In the genomic region with DNA sequence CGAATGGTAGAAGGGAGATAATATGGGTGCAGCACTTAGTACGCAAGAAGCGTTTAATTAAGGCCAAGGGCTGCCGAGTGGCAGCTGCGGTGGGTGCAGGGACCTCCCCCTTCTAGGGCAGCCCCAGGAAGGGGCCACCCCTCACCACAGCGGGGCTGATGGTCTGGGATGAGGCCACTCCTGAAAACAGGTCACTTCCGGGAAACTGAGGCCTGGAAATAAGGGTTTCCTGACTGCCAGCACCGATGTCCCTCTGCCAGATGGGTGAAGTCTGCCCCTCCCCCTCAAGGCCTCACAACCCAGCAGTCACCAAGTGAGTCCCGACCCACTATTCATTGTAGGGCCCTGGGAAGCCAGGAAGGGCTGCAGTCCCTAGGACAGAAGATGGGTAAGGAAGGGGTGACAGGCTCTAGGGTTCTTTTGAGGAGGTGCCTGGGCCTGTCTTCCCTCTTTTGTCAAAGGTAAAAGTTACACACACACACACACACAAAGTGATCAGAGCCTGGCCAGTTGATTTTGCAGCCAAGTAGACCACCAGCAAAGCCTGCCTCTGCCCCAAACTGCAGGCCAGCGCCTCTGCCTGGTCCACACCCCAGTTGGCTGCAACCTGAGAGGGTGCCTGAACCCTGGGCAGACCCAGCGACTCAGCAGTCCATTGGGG, we compare ENCODE assay signal across 1 cellular context.
TF ChIP-seq lines count a peak whose summit lies in the region.

No MANE protein-coding gene starts in this region.

TF ChIP-seq in HepG2, 621 proteins besides CTCF, POLR2A, EP300 and RAD21 (continued from another document and continues in another):
- TF ChIP-seq, protein P1, sequence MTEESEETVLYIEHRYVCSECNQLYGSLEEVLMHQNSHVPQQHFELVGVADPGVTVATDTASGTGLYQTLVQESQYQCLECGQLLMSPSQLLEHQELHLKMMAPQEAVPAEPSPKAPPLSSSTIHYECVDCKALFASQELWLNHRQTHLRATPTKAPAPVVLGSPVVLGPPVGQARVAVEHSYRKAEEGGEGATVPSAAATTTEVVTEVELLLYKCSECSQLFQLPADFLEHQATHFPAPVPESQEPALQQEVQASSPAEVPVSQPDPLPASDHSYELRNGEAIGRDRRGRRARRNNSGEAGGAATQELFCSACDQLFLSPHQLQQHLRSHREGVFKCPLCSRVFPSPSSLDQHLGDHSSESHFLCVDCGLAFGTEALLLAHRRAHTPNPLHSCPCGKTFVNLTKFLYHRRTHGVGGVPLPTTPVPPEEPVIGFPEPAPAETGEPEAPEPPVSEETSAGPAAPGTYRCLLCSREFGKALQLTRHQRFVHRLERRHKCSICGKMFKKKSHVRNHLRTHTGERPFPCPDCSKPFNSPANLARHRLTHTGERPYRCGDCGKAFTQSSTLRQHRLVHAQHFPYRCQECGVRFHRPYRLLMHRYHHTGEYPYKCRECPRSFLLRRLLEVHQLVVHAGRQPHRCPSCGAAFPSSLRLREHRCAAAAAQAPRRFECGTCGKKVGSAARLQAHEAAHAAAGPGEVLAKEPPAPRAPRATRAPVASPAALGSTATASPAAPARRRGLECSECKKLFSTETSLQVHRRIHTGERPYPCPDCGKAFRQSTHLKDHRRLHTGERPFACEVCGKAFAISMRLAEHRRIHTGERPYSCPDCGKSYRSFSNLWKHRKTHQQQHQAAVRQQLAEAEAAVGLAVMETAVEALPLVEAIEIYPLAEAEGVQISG (CRISPR knock-in tag; IDR thresholded peaks at IDR 0.05), result no peak
- TF ChIP-seq, protein P2, sequence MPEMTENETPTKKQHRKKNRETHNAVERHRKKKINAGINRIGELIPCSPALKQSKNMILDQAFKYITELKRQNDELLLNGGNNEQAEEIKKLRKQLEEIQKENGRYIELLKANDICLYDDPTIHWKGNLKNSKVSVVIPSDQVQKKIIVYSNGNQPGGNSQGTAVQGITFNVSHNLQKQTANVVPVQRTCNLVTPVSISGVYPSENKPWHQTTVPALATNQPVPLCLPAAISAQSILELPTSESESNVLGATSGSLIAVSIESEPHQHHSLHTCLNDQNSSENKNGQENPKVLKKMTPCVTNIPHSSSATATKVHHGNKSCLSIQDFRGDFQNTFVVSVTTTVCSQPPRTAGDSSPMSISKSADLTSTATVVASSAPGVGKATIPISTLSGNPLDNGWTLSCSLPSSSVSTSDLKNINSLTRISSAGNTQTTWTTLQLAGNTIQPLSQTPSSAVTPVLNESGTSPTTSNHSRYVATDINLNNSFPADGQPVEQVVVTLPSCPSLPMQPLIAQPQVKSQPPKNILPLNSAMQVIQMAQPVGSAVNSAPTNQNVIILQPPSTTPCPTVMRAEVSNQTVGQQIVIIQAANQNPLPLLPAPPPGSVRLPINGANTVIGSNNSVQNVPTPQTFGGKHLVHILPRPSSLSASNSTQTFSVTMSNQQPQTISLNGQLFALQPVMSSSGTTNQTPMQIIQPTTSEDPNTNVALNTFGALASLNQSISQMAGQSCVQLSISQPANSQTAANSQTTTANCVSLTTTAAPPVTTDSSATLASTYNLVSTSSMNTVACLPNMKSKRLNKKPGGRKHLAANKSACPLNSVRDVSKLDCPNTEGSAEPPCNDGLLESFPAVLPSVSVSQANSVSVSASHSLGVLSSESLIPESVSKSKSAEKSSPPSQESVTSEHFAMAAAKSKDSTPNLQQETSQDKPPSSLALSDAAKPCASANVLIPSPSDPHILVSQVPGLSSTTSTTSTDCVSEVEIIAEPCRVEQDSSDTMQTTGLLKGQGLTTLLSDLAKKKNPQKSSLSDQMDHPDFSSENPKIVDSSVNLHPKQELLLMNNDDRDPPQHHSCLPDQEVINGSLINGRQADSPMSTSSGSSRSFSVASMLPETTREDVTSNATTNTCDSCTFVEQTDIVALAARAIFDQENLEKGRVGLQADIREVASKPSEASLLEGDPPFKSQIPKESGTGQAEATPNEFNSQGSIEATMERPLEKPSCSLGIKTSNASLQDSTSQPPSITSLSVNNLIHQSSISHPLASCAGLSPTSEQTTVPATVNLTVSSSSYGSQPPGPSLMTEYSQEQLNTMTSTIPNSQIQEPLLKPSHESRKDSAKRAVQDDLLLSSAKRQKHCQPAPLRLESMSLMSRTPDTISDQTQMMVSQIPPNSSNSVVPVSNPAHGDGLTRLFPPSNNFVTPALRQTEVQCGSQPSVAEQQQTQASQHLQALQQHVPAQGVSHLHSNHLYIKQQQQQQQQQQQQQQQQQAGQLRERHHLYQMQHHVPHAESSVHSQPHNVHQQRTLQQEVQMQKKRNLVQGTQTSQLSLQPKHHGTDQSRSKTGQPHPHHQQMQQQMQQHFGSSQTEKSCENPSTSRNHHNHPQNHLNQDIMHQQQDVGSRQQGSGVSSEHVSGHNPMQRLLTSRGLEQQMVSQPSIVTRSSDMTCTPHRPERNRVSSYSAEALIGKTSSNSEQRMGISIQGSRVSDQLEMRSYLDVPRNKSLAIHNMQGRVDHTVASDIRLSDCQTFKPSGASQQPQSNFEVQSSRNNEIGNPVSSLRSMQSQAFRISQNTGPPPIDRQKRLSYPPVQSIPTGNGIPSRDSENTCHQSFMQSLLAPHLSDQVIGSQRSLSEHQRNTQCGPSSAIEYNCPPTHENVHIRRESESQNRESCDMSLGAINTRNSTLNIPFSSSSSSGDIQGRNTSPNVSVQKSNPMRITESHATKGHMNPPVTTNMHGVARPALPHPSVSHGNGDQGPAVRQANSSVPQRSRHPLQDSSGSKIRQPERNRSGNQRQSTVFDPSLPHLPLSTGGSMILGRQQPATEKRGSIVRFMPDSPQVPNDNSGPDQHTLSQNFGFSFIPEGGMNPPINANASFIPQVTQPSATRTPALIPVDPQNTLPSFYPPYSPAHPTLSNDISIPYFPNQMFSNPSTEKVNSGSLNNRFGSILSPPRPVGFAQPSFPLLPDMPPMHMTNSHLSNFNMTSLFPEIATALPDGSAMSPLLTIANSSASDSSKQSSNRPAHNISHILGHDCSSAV (CRISPR knock-in tag; IDR thresholded peaks at IDR 0.05; ENCODE audit: borderline replicate concordance), result no peak
- TF ChIP-seq, protein P3, sequence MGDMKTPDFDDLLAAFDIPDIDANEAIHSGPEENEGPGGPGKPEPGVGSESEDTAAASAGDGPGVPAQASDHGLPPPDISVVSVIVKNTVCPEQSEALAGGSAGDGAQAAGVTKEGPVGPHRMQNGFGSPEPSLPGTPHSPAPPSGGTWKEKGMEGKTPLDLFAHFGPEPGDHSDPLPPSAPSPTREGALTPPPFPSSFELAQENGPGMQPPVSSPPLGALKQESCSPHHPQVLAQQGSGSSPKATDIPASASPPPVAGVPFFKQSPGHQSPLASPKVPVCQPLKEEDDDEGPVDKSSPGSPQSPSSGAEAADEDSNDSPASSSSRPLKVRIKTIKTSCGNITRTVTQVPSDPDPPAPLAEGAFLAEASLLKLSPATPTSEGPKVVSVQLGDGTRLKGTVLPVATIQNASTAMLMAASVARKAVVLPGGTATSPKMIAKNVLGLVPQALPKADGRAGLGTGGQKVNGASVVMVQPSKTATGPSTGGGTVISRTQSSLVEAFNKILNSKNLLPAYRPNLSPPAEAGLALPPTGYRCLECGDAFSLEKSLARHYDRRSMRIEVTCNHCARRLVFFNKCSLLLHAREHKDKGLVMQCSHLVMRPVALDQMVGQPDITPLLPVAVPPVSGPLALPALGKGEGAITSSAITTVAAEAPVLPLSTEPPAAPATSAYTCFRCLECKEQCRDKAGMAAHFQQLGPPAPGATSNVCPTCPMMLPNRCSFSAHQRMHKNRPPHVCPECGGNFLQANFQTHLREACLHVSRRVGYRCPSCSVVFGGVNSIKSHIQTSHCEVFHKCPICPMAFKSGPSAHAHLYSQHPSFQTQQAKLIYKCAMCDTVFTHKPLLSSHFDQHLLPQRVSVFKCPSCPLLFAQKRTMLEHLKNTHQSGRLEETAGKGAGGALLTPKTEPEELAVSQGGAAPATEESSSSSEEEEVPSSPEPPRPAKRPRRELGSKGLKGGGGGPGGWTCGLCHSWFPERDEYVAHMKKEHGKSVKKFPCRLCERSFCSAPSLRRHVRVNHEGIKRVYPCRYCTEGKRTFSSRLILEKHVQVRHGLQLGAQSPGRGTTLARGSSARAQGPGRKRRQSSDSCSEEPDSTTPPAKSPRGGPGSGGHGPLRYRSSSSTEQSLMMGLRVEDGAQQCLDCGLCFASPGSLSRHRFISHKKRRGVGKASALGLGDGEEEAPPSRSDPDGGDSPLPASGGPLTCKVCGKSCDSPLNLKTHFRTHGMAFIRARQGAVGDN (CRISPR knock-in tag; IDR thresholded peaks at IDR 0.05), result peak; percentile 73
- TF ChIP-seq POLR2AphosphoS2 (IDR thresholded peaks at IDR 0.05; ENCODE audit: low read depth, low read length), result no peak
- TF ChIP-seq, protein P4, sequence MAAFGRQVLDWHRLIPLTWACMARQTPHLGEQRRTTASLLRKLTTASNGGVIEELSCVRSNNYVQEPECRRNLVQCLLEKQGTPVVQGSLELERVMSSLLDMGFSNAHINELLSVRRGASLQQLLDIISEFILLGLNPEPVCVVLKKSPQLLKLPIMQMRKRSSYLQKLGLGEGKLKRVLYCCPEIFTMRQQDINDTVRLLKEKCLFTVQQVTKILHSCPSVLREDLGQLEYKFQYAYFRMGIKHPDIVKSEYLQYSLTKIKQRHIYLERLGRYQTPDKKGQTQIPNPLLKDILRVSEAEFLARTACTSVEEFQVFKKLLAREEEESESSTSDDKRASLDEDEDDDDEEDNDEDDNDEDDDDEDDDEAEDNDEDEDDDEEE (CRISPR knock-in tag; IDR thresholded peaks at IDR 0.05), result no peak
- TF ChIP-seq, protein P5, sequence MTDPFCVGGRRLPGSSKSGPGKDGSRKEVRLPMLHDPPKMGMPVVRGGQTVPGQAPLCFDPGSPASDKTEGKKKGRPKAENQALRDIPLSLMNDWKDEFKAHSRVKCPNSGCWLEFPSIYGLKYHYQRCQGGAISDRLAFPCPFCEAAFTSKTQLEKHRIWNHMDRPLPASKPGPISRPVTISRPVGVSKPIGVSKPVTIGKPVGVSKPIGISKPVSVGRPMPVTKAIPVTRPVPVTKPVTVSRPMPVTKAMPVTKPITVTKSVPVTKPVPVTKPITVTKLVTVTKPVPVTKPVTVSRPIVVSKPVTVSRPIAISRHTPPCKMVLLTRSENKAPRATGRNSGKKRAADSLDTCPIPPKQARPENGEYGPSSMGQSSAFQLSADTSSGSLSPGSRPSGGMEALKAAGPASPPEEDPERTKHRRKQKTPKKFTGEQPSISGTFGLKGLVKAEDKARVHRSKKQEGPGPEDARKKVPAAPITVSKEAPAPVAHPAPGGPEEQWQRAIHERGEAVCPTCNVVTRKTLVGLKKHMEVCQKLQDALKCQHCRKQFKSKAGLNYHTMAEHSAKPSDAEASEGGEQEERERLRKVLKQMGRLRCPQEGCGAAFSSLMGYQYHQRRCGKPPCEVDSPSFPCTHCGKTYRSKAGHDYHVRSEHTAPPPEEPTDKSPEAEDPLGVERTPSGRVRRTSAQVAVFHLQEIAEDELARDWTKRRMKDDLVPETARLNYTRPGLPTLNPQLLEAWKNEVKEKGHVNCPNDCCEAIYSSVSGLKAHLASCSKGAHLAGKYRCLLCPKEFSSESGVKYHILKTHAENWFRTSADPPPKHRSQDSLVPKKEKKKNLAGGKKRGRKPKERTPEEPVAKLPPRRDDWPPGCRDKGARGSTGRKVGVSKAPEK (CRISPR knock-in tag; IDR thresholded peaks at IDR 0.05; ENCODE audit: borderline replicate concordance), result no peak
- no peak for TF ChIP-seq REL (CRISPR knock-in tag; conservative IDR thresholded peaks at IDR 0.05)
- TF ChIP-seq, protein P6, sequence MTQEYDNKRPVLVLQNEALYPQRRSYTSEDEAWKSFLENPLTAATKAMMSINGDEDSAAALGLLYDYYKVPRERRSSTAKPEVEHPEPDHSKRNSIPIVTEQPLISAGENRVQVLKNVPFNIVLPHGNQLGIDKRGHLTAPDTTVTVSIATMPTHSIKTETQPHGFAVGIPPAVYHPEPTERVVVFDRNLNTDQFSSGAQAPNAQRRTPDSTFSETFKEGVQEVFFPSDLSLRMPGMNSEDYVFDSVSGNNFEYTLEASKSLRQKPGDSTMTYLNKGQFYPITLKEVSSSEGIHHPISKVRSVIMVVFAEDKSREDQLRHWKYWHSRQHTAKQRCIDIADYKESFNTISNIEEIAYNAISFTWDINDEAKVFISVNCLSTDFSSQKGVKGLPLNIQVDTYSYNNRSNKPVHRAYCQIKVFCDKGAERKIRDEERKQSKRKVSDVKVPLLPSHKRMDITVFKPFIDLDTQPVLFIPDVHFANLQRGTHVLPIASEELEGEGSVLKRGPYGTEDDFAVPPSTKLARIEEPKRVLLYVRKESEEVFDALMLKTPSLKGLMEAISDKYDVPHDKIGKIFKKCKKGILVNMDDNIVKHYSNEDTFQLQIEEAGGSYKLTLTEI (CRISPR knock-in tag; conservative IDR thresholded peaks at IDR 0.05), result no peak
- no peak for TF ChIP-seq HNRNPL (IDR thresholded peaks at IDR 0.05; ENCODE audit: low read depth, low read length)
- TF ChIP-seq ZNF33A (CRISPR knock-in tag; IDR thresholded peaks at IDR 0.05; ENCODE audit: borderline replicate concordance), result no peak
- no peak for TF ChIP-seq U2AF2 (IDR thresholded peaks at IDR 0.05; ENCODE audit: low read depth, low read length)
- TF ChIP-seq ZNF891 (CRISPR knock-in tag; IDR thresholded peaks at IDR 0.05), result no peak
- peak; percentile 6; the same call in 1 of the 2 replicates for TF ChIP-seq ZNF501 (CRISPR knock-in tag; IDR thresholded peaks at IDR 0.05)
- TF ChIP-seq, protein P7, sequence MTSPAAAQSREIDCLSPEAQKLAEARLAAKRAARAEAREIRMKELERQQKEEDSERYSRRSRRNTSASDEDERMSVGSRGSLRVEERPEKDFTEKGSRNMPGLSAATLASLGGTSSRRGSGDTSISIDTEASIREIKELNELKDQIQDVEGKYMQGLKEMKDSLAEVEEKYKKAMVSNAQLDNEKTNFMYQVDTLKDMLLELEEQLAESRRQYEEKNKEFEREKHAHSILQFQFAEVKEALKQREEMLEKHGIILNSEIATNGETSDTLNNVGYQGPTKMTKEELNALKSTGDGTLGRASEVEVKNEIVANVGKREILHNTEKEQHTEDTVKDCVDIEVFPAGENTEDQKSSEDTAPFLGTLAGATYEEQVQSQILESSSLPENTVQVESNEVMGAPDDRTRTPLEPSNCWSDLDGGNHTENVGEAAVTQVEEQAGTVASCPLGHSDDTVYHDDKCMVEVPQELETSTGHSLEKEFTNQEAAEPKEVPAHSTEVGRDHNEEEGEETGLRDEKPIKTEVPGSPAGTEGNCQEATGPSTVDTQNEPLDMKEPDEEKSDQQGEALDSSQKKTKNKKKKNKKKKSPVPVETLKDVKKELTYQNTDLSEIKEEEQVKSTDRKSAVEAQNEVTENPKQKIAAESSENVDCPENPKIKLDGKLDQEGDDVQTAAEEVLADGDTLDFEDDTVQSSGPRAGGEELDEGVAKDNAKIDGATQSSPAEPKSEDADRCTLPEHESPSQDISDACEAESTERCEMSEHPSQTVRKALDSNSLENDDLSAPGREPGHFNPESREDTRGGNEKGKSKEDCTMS (CRISPR knock-in tag; conservative IDR thresholded peaks at IDR 0.05), result no peak
- TF ChIP-seq ZNF773 (CRISPR knock-in tag; IDR thresholded peaks at IDR 0.05; ENCODE audit: borderline replicate concordance), result no peak
- no peak for TF ChIP-seq KAT2B (IDR thresholded peaks at IDR 0.05; ENCODE audit: borderline replicate concordance, low read depth, low read length)
- TF ChIP-seq ZNF331 (CRISPR knock-in tag; IDR thresholded peaks at IDR 0.05), result no peak
- TF ChIP-seq NONO (IDR thresholded peaks at IDR 0.05), result no peak
- no peak; the same call in 1 of the 2 replicates for TF ChIP-seq NONO (CRISPR knock-in tag; conservative IDR thresholded peaks at IDR 0.05)
- TF ChIP-seq, protein P8, sequence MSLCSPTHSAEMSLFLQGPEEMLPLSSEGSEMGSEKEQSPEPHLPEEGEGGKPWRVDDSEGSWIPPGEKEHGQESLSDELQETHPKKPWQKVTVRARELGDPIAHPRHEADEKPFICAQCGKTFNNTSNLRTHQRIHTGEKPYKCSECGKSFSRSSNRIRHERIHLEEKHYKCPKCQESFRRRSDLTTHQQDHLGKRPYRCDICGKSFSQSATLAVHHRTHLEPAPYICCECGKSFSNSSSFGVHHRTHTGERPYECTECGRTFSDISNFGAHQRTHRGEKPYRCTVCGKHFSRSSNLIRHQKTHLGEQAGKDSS (CRISPR knock-in tag; IDR thresholded peaks at IDR 0.05; ENCODE audit: borderline replicate concordance, low read depth), result no peak
- no peak for TF ChIP-seq NPAS2 (CRISPR knock-in tag; IDR thresholded peaks at IDR 0.05; ENCODE audit: borderline replicate concordance)
- no peak for TF ChIP-seq CENPX (CRISPR knock-in tag; IDR thresholded peaks at IDR 0.05)
- no peak for TF ChIP-seq GZF1 (CRISPR knock-in tag; IDR thresholded peaks at IDR 0.05)
- TF ChIP-seq FOSL2 (CRISPR knock-in tag; IDR thresholded peaks at IDR 0.05), result no peak
- TF ChIP-seq SRSF9 (IDR thresholded peaks at IDR 0.05; ENCODE audit: borderline replicate concordance, insufficient read depth, low read depth, low read length, poor library complexity, severe bottlenecking), result no peak
